In genomic region chr18:11747286-11747685, GRCh38 we compare ENCODE assay signal across 18 cellular contexts.
"Had no signal": no experiment of that assay in that cellular context is flagged by ENCODE, and none has a peak within 500 bp of the region (broad histone marks: within the 10 kb centered on the region; RNA-seq: fewer than 3 reads in every experiment).

No MANE protein-coding gene starts in this region.

- H3K27ac ChIP-seq: coronary artery, dorsolateral prefrontal cortex, esophagus muscularis mucosa, gastrocnemius medialis, heart right ventricle, left lung, lower lobe of right lung had no signal

- H3K4me1 ChIP-seq: lower lobe of right lung had no signal

- H3K36me3 ChIP-seq: esophagus muscularis mucosa, gastrocnemius medialis, heart right ventricle, left lung, lower lobe of right lung had no signal

- DNase-seq: dermis blood vessel endothelial cell; dorsolateral prefrontal cortex; effector CD4-positive, alpha-beta T cell; effector memory CD4-positive, alpha-beta T cell; foreskin fibroblast; foreskin melanocyte; gastrocnemius medialis; glutamatergic neuron; heart right ventricle; hippocampal formation; left cardiac atrium; left lung; left ventricle myocardium superior; lower lobe of right lung; mesenchymal stem cell; mucosa of descending colon had no signal

- H3K4me3 ChIP-seq: coronary artery, dorsolateral prefrontal cortex, esophagus muscularis mucosa, gastrocnemius medialis, heart right ventricle, left lung, lower lobe of right lung, mucosa of descending colon had no signal

- ATAC-seq: gastrocnemius medialis, heart right ventricle, left cardiac atrium, left lung, left ventricle myocardium superior, lower lobe of right lung, mucosa of descending colon had no signal

- H3K9me3 ChIP-seq: esophagus muscularis mucosa, gastrocnemius medialis, heart right ventricle, left lung, lower lobe of right lung, mucosa of descending colon had no signal
